In the genomic region with DNA sequence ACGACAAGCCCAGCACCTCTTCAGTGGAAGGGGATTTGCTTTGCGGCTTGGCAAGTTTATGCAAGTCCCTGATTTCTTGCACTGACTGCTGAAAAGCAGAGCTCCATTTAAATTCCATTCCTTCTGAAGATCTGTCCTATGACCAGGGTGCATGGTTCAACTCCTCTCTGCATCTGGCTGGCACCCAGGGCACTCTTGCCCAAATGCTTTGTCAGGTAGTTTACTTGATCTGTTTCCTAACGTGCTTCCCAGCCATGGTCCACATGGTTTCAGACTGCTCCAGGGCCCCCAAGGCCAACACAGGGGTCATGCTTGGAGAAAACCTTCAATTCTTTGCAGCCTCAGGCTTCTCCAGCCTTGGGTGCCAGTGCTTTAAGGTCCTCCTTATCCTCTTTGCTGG, we compare ENCODE assay signal across 20 cellular contexts. TPM values are rescaled to one million over a fixed set of nuclear protein-coding genes. Genes with fewer than 3 reads are reported as not detected.
DNase-seq lines count a peak whose midpoint lies in the region; ATAC-seq, FAIRE-seq and TF ChIP-seq lines count a peak whose summit lies in the region.
"Had no signal": no experiment of that assay in that cellular context is flagged by ENCODE, and none has a peak within 500 bp of the region (broad histone marks: within the 10 kb centered on the region; RNA-seq: fewer than 3 reads in every experiment).

No MANE protein-coding gene starts in this region.

- H3K9me3 ChIP-seq in body of pancreas (no peaks in the 10 kb centered on the region), HepG2 (ENCODE audit: low read length) (no peaks in the 10 kb centered on the region), pancreas (no peaks in the 10 kb centered on the region), small intestine (ENCODE audit: control insufficient read depth, low read depth) (no peaks in the 10 kb centered on the region)
- H3K9me3 ChIP-seq in effector memory CD4-positive, alpha-beta T cell (ENCODE audit: control insufficient read depth, low read length) = no peaks in the 10 kb centered on the region
- H3K9me3 ChIP-seq: BLaER1 had no signal

- intact Hi-C loops in body of pancreas (cut with DNase I) = no loop called here
- intact Hi-C loops in HepG2 (cut with micrococcal nuclease; ENCODE audit: unreplicated experiment) = no loop called here
- intact Hi-C loops in pancreas (cut with DNase I) = no loop called here

- 40 to 80% methylated on average over 3 of the region's 3 CpGs for WGBS in body of pancreas, 2 donors
- 34% methylated on average over 3 of the region's 3 CpGs for WGBS in HepG2 (ENCODE audit: low lambda C conversion rate)
- 45 to 63% methylated on average over 3 of the region's 3 CpGs for WGBS in pancreas, 2 donors
- WGBS in small intestine, 3 donors = 36 to 47% (median 38%) methylated on average over 3 of the region's 3 CpGs

- no TSS peak for BruUV-seq in HepG2 (replicated peaks; lab: Mats Ljungman, UMichigan)

- TF ChIP-seq POLR2A in body of pancreas (IDR thresholded peaks at IDR 0.05) (no peak), HepG2 (IDR thresholded peaks at IDR 0.05; ENCODE audit: insufficient read depth in 1 of 2, low read depth in 2 of 2, low read length in 2 of 2) (no peak)

- H3K27ac ChIP-seq in body of pancreas = peak overlapping the region in 3 of 4 donors; percentile 57 to 81 (median 74)
- H3K27ac ChIP-seq in HepG2 (ENCODE audit: extremely low read length, insufficient read depth, low read length) = peak overlapping the region; percentile 41
- peak overlapping the region; percentile 67 to 82 (median 72) for H3K27ac ChIP-seq in pancreas
- no peak overlapping the region for H3K27ac ChIP-seq in small intestine (ENCODE audit: low read depth in 1 of 2, low read length in 1 of 2)
- no peak overlapping the region for H3K27ac ChIP-seq in effector memory CD4-positive, alpha-beta T cell (ENCODE audit: insufficient read depth, low read length, poor library complexity, severe bottlenecking)
- H3K27ac ChIP-seq: BLaER1, GM23248 had no signal

- peaks cover 23% of the 10 kb centered on the region for H3K4me1 ChIP-seq in body of pancreas
- H3K4me1 ChIP-seq in HepG2 (ENCODE audit: insufficient read depth, low read length) = peaks cover 45% of the 10 kb centered on the region
- peaks cover 0 to 18% (median 5%) of the 10 kb centered on the region in 3 donors for H3K4me1 ChIP-seq in pancreas
- H3K4me1 ChIP-seq in small intestine (ENCODE audit: control insufficient read depth in 2 of 2, insufficient read depth in 1 of 2, low read depth in 1 of 2, low read length in 1 of 2) = peaks cover 0 to 3% of the 10 kb centered on the region in 2 donors
- H3K4me1 ChIP-seq in effector memory CD4-positive, alpha-beta T cell (ENCODE audit: control insufficient read depth, insufficient read depth, low read length, poor library complexity, severe bottlenecking) = no peaks in the 10 kb centered on the region

- H3K36me3 ChIP-seq in body of pancreas (replicated peaks in 1 of 2; ENCODE audit: insufficient read depth in 1 of 2, low read depth in 2 of 2) (no peaks in the 10 kb centered on the region), HepG2 (replicated peaks in 1 of 2; ENCODE audit: control insufficient read depth in 1 of 2, insufficient read depth in 2 of 2, low read length in 2 of 2) (no peaks in the 10 kb centered on the region), pancreas (no peaks in the 10 kb centered on the region), small intestine (ENCODE audit: control insufficient read depth in 2 of 2, insufficient read depth in 2 of 2, low read length in 2 of 2) (no peaks in the 10 kb centered on the region), H7 (replicated peaks; ENCODE audit: control insufficient read depth, insufficient read depth, low read length) (no peaks in the 10 kb centered on the region)
- no peaks in the 10 kb centered on the region for H3K36me3 ChIP-seq in effector memory CD4-positive, alpha-beta T cell (ENCODE audit: control insufficient read depth, insufficient read depth, low read length)

- no peak for TF ChIP-seq CTCF in body of pancreas (IDR thresholded peaks at IDR 0.05)
- TF ChIP-seq CTCF in HepG2 (CRISPR knock-in tag; IDR thresholded peaks at IDR 0.05) = no peak
- TF ChIP-seq CTCF in pancreas (IDR thresholded peaks at IDR 0.05) = no peak

- no peak for DNase-seq in body of pancreas
- DNase-seq in HepG2 (ENCODE audit: low spot score) = peak; percentile 46
- DNase-seq in pancreas = no peak
- peak; percentile 28 for DNase-seq in small intestine
- no peak for DNase-seq in NCI-H2029 treated with DMSO at 0.1 percent for 48 hours (lab: John Stamatoyannopoulos, UW)
- DNase-seq in H7 = no peak
- DNase-seq in effector memory CD4-positive, alpha-beta T cell = no peak
- DNase-seq: 8988T; CD4-positive, alpha-beta memory T cell; DMS153; GM23248; HCEC 1CT had no signal

- TF ChIP-seq EP300 in HepG2 (IDR thresholded peaks at IDR 0.05; ENCODE audit: low read depth in 2 of 2, low read length in 2 of 2) (no peak), HepG2 (CRISPR knock-in tag; IDR thresholded peaks at IDR 0.05; ENCODE audit: borderline replicate concordance) (no peak)

- no peak overlapping the region for H2AFZ ChIP-seq in HepG2 (ENCODE audit: low read length)
- H2AFZ ChIP-seq: GM23248 had no signal

- ATAC-seq in body of pancreas (no peak), HepG2 (peak; percentile 46), pancreas (no peak)
- ATAC-seq: GM12878 had no signal

- FAIRE-seq in HepG2 (lab: Jason Lieb, UNC) = no peak
- no peak for FAIRE-seq in pancreas (lab: Jason Lieb, UNC)
- no peak for FAIRE-seq in small intestine (lab: Jason Lieb, UNC)
- FAIRE-seq: GM12878, GM19239 had no signal

- TF ChIP-seq RAD21 in HepG2 (CRISPR knock-in tag; IDR thresholded peaks at IDR 0.05) = no peak

- CTCF ChIA-PET in HepG2 (lab: Yijun Ruan, JAX; ENCODE audit: low intra/inter-chr PET ratio, low total read pairs) = no interaction called here

- in situ Hi-C loops in HepG2 (cut with HindIII; ENCODE audit: extremely low pct_ligation_motif_present, low pct_unique_long_range_greater_than_20kb) = no loop called here

- POLR2A ChIA-PET in HepG2 (lab: Yijun Ruan, JAX) = interaction anchor here (1.1 to 1.6 kb wide), 2 partner anchors 11 to 26 kb away, joined by 3 to 9 read pairs; partner anchors contain the start of gene HP

- H3K27me3 ChIP-seq in body of pancreas (no peaks in the 10 kb centered on the region), HepG2 (ENCODE audit: control insufficient read depth in 1 of 2, insufficient read depth in 2 of 2, low read length in 2 of 2) (no peaks in the 10 kb centered on the region), pancreas (no peaks in the 10 kb centered on the region), small intestine (ENCODE audit: control insufficient read depth in 2 of 2, insufficient read depth in 2 of 2, low read length in 2 of 2) (no peaks in the 10 kb centered on the region), H7 (ENCODE audit: control insufficient read depth, insufficient read depth, low read length) (no peaks in the 10 kb centered on the region)
- no peaks in the 10 kb centered on the region for H3K27me3 ChIP-seq in effector memory CD4-positive, alpha-beta T cell (replicated peaks; ENCODE audit: control insufficient read depth, insufficient read depth, low read length, poor library complexity, severe bottlenecking)
- H3K27me3 ChIP-seq: BLaER1 had no signal

- H3K79me2 ChIP-seq in HepG2 (ENCODE audit: insufficient read depth, low read length) = no peaks in the 10 kb centered on the region

- no peak overlapping the region for H3K9ac ChIP-seq in HepG2 (ENCODE audit: insufficient read depth, low read depth, low read length)
- H3K9ac ChIP-seq: BLaER1, GM23248 had no signal

- no peak overlapping the region for H3K4me3 ChIP-seq in body of pancreas
- H3K4me3 ChIP-seq in HepG2 (replicated peaks in 1 of 3; ENCODE audit: insufficient read depth in 1 of 3, low read depth in 2 of 3, low read length in 3 of 3) = no peak overlapping the region
- H3K4me3 ChIP-seq in pancreas = no peak overlapping the region
- no peak overlapping the region for H3K4me3 ChIP-seq in small intestine (ENCODE audit: low read depth in 1 of 2, low read length in 2 of 2)
- no peak overlapping the region for H3K4me3 ChIP-seq in H7 (ENCODE audit: insufficient read depth, low read depth, low read length)
- H3K4me3 ChIP-seq in effector memory CD4-positive, alpha-beta T cell (ENCODE audit: insufficient read depth, low read depth, low read length, poor library complexity, severe bottlenecking) = no peak overlapping the region
- H3K4me3 ChIP-seq: BLaER1, GM12878, GM23248 had no signal

- H3K4me2 ChIP-seq in HepG2 (ENCODE audit: low read depth, low read length) = peak overlapping the region; percentile 1; the same call in 1 of the 2 replicates

- H4K20me1 ChIP-seq in HepG2 (ENCODE audit: insufficient read depth, low read length) = no peaks in the 10 kb centered on the region
- H4K20me1 ChIP-seq: BLaER1 had no signal

RNA-seq across cellular contexts. Expression of gene HP, which starts 11.2 kb away (rescaled TPM):
- total RNA-seq in body of pancreas (10 to 100 TPM in 1 of 2 donors, 1 to 10 TPM in 1; 3.6 to 15.5 TPM), HepG2 (2016; rRNA removed; fragmentation: Illumina TruSeq; extraction: Trizol) (204 and 387 TPM in 2 replicates), pancreas (10 to 100 TPM in 1 of 6 donors, 1 to 10 TPM in 2, under 1 TPM in 3; 0.08 to 22.5 (median 0.92) TPM)
- 101 and 104 TPM in 2 replicates for total RNA-seq in HepG2 (2016; cell fraction: cytosol; rRNA removed; fragmentation: Illumina TruSeq; extraction: Trizol; ENCODE audit: low read depth)
- total RNA-seq in HepG2 (2016; cell fraction: insoluble cytoplasmic fraction; rRNA removed; fragmentation: Illumina TruSeq; extraction: Trizol) = 212 and 406 TPM in 2 replicates
- 87.2 and 95.2 TPM in 2 replicates for total RNA-seq in HepG2 (2016; cell fraction: membrane; rRNA removed; fragmentation: Illumina TruSeq; extraction: Trizol)
- total RNA-seq in HepG2 (2016; cell fraction: nucleus; rRNA removed; fragmentation: Illumina TruSeq; extraction: Trizol) = 285 and 296 TPM in 2 replicates
- polyA plus RNA-seq in HepG2 (2011; rRNA removed) (524 and 697 TPM in 2 replicates), pancreas (10 to 100 TPM in 1 of 2 donors, 1 to 10 TPM in 1; 1.5 to 43.5 TPM), small intestine (10 to 100 TPM in 1 of 3 donors, 1 to 10 TPM in 2; 1.4 to 15.2 (median 4.5) TPM)
- polyA plus RNA-seq in HepG2 (2011; cell fraction: cytosol; rRNA removed) = 453 and 910 TPM in 2 replicates
- 156 and 249 TPM in 2 replicates for polyA plus RNA-seq in HepG2 (2011; cell fraction: nucleus; rRNA removed)
- 146 and 552 TPM in 2 replicates for polyA plus RNA-seq in HepG2 (2012)
- 90.8 and 96.3 TPM in 2 replicates for polyA plus RNA-seq in HepG2 (2016; cell fraction: cytosol; fragmentation: Illumina TruSeq; extraction: Trizol; ENCODE audit: low read depth)
- polyA plus RNA-seq in HepG2 (2016; cell fraction: insoluble cytoplasmic fraction; fragmentation: Illumina TruSeq; extraction: Trizol; ENCODE audit: low read depth) = 197 and 222 TPM in 2 replicates
- polyA plus RNA-seq in HepG2 (2016; cell fraction: membrane; fragmentation: Illumina TruSeq; extraction: Trizol; ENCODE audit: low read depth) = 71.5 and 78.8 TPM in 2 replicates
- polyA plus RNA-seq in HepG2 (2016; cell fraction: nucleus; fragmentation: Illumina TruSeq; extraction: Trizol; ENCODE audit: insufficient read depth, low read depth) = 495 and 512 TPM in 2 replicates
- 0.77 and 754 TPM in 2 replicates for polyA minus RNA-seq in HepG2 (2011; rRNA and poly(A)+ RNA removed; ENCODE audit: low replicate concordance)
- polyA minus RNA-seq in HepG2 (2011; cell fraction: cytosol; rRNA and poly(A)+ RNA removed) = 250 and 368 TPM in 2 replicates
- polyA minus RNA-seq in HepG2 (2011; cell fraction: nucleus; rRNA and poly(A)+ RNA removed) = 79.4 and 147 TPM in 2 replicates
- 1.6 and 9.8 TPM in 2 replicates for total RNA-seq in H7 (2014; rRNA removed; shearing (Covaris generic))
- total RNA-seq: A673; CD4-positive, alpha-beta memory T cell; GM23248; HT-29 had no signal
- polyA plus RNA-seq: AG04450; CD4-positive, alpha-beta memory T cell; GM12878; GM23248 had no signal

RNA-seq across cellular contexts. Expression of gene HPR, which starts 20.0 kb away (rescaled TPM):
- total RNA-seq in body of pancreas (not detected), HepG2 (2016; rRNA removed; fragmentation: Illumina TruSeq; extraction: Trizol) (29.5 and 50.5 TPM in 2 replicates), pancreas (not detected)
- 12.5 and 12.9 TPM in 2 replicates for total RNA-seq in HepG2 (2016; cell fraction: cytosol; rRNA removed; fragmentation: Illumina TruSeq; extraction: Trizol; ENCODE audit: low read depth)
- total RNA-seq in HepG2 (2016; cell fraction: insoluble cytoplasmic fraction; rRNA removed; fragmentation: Illumina TruSeq; extraction: Trizol) = 30.8 and 52.5 TPM in 2 replicates
- 17.8 and 19.1 TPM in 2 replicates for total RNA-seq in HepG2 (2016; cell fraction: membrane; rRNA removed; fragmentation: Illumina TruSeq; extraction: Trizol)
- total RNA-seq in HepG2 (2016; cell fraction: nucleus; rRNA removed; fragmentation: Illumina TruSeq; extraction: Trizol) = 41.5 and 48.6 TPM in 2 replicates
- polyA plus RNA-seq in HepG2 (2011; rRNA removed) (107 and 123 TPM in 2 replicates), pancreas (1 to 10 TPM in 1 of 2 donors, under 1 TPM in 1; 0.85 to 1.2 TPM), small intestine (1 to 10 TPM in 2 of 3 donors, not detected in 1; 1.1 to 1.9 TPM)
- polyA plus RNA-seq in HepG2 (2011; cell fraction: cytosol; rRNA removed) = 94.0 and 130 TPM in 2 replicates
- polyA plus RNA-seq in HepG2 (2011; cell fraction: nucleus; rRNA removed) = 62.2 and 82.7 TPM in 2 replicates
- polyA plus RNA-seq in HepG2 (2012) = 33.5 and 49.7 TPM in 2 replicates
- polyA plus RNA-seq in HepG2 (2016; cell fraction: cytosol; fragmentation: Illumina TruSeq; extraction: Trizol; ENCODE audit: low read depth) = 10.7 and 12.1 TPM in 2 replicates
- 25.0 and 25.5 TPM in 2 replicates for polyA plus RNA-seq in HepG2 (2016; cell fraction: insoluble cytoplasmic fraction; fragmentation: Illumina TruSeq; extraction: Trizol; ENCODE audit: low read depth)
- polyA plus RNA-seq in HepG2 (2016; cell fraction: membrane; fragmentation: Illumina TruSeq; extraction: Trizol; ENCODE audit: low read depth) = 10.2 and 13.0 TPM in 2 replicates
- polyA plus RNA-seq in HepG2 (2016; cell fraction: nucleus; fragmentation: Illumina TruSeq; extraction: Trizol; ENCODE audit: insufficient read depth, low read depth) = 77.3 and 85.6 TPM in 2 replicates
- polyA minus RNA-seq in HepG2 (2011; rRNA and poly(A)+ RNA removed; ENCODE audit: low replicate concordance) = 45.3 TPM in 1 of 2 replicates, not detected in the other
- polyA minus RNA-seq in HepG2 (2011; cell fraction: cytosol; rRNA and poly(A)+ RNA removed) = 27.7 and 38.2 TPM in 2 replicates
- polyA minus RNA-seq in HepG2 (2011; cell fraction: nucleus; rRNA and poly(A)+ RNA removed) = 22.4 and 28.3 TPM in 2 replicates
- not detected in 2 replicates for total RNA-seq in H7 (2014; rRNA removed; shearing (Covaris generic))
- total RNA-seq: A673; CD4-positive, alpha-beta memory T cell; GM12878; GM23248; H4; HT-29 had no signal
- polyA plus RNA-seq: AG04450; CD14-positive monocyte; CD4-positive, alpha-beta memory T cell; GM23248 had no signal

RNA-seq across cellular contexts. Expression of gene DHODH, which starts 34.5 kb away (rescaled TPM):
- 1 to 10 TPM; 4.4 to 5.3 TPM for total RNA-seq in body of pancreas
- total RNA-seq in HepG2 (2016; rRNA removed; fragmentation: Illumina TruSeq; extraction: Trizol) = 12.7 and 16.4 TPM in 2 replicates
- 2.8 and 3.5 TPM in 2 replicates for total RNA-seq in HepG2 (2016; cell fraction: cytosol; rRNA removed; fragmentation: Illumina TruSeq; extraction: Trizol; ENCODE audit: low read depth)
- 7.2 and 17.7 TPM in 2 replicates for total RNA-seq in HepG2 (2016; cell fraction: insoluble cytoplasmic fraction; rRNA removed; fragmentation: Illumina TruSeq; extraction: Trizol)
- total RNA-seq in HepG2 (2016; cell fraction: membrane; rRNA removed; fragmentation: Illumina TruSeq; extraction: Trizol) = 6.4 and 6.5 TPM in 2 replicates
- 15.5 and 21.3 TPM in 2 replicates for total RNA-seq in HepG2 (2016; cell fraction: nucleus; rRNA removed; fragmentation: Illumina TruSeq; extraction: Trizol)
- 9.7 and 10.7 TPM in 2 replicates for polyA plus RNA-seq in HepG2 (2011; rRNA removed)
- polyA plus RNA-seq in HepG2 (2011; cell fraction: cytosol; rRNA removed) = 9.2 and 11.3 TPM in 2 replicates
- polyA plus RNA-seq in HepG2 (2011; cell fraction: nucleus; rRNA removed) = 9.2 and 9.3 TPM in 2 replicates
- polyA plus RNA-seq in HepG2 (2012) = 8.3 and 11.2 TPM in 2 replicates
- polyA plus RNA-seq in HepG2 (2016; cell fraction: cytosol; fragmentation: Illumina TruSeq; extraction: Trizol; ENCODE audit: low read depth) = 3.0 and 3.1 TPM in 2 replicates
- 8.7 and 9.3 TPM in 2 replicates for polyA plus RNA-seq in HepG2 (2016; cell fraction: insoluble cytoplasmic fraction; fragmentation: Illumina TruSeq; extraction: Trizol; ENCODE audit: low read depth)
- polyA plus RNA-seq in HepG2 (2016; cell fraction: membrane; fragmentation: Illumina TruSeq; extraction: Trizol; ENCODE audit: low read depth) = 3.3 and 4.6 TPM in 2 replicates
- 19.3 and 27.3 TPM in 2 replicates for polyA plus RNA-seq in HepG2 (2016; cell fraction: nucleus; fragmentation: Illumina TruSeq; extraction: Trizol; ENCODE audit: insufficient read depth, low read depth)
- 7.9 and 10.5 TPM in 2 replicates for polyA minus RNA-seq in HepG2 (2011; rRNA and poly(A)+ RNA removed; ENCODE audit: low replicate concordance)
- polyA minus RNA-seq in HepG2 (2011; cell fraction: cytosol; rRNA and poly(A)+ RNA removed) = 4.6 and 5.8 TPM in 2 replicates
- 8.2 and 11.4 TPM in 2 replicates for polyA minus RNA-seq in HepG2 (2011; cell fraction: nucleus; rRNA and poly(A)+ RNA removed)
- 1 to 10 TPM; 2.2 to 5.2 (median 4.0) TPM for total RNA-seq in pancreas
- 1 to 10 TPM; 4.2 to 4.6 TPM for polyA plus RNA-seq in pancreas
- polyA plus RNA-seq in small intestine = 1 to 10 TPM; 1.1 to 8.3 (median 2.2) TPM
- 21.8 and 22.4 TPM in 2 replicates for total RNA-seq in H7 (2014; rRNA removed; shearing (Covaris generic))

RNA-seq across cellular contexts. Expression of gene PKD1L3, which starts 42.9 kb away (rescaled TPM):
- total RNA-seq in body of pancreas (not detected), HepG2 (2016; rRNA removed; fragmentation: Illumina TruSeq; extraction: Trizol) (0.02 TPM in 1 of 2 replicates, not detected in the other), pancreas (under 1 TPM in 3 of 6 donors, not detected in 3; 0.03 to 0.06 (median 0.03) TPM)
- not detected in 2 replicates for total RNA-seq in HepG2 (2016; cell fraction: cytosol; rRNA removed; fragmentation: Illumina TruSeq; extraction: Trizol; ENCODE audit: low read depth)
- 0.02 TPM in 1 of 2 replicates, not detected in the other for total RNA-seq in HepG2 (2016; cell fraction: insoluble cytoplasmic fraction; rRNA removed; fragmentation: Illumina TruSeq; extraction: Trizol)
- 0.03 TPM in 1 of 2 replicates, not detected in the other for total RNA-seq in HepG2 (2016; cell fraction: membrane; rRNA removed; fragmentation: Illumina TruSeq; extraction: Trizol)
- 0.06 TPM in 1 of 2 replicates, not detected in the other for total RNA-seq in HepG2 (2016; cell fraction: nucleus; rRNA removed; fragmentation: Illumina TruSeq; extraction: Trizol)
- polyA plus RNA-seq in HepG2 (2011; rRNA removed) (0.01 TPM in 1 of 2 replicates, not detected in the other), pancreas (under 1 TPM in 1 of 2 donors, not detected in 1; 0.08 TPM), small intestine (under 1 TPM in 2 of 3 donors, not detected in 1; 0.27 to 0.30 TPM)
- polyA plus RNA-seq in HepG2 (2011; cell fraction: cytosol; rRNA removed) = 0.01 TPM in 1 of 2 replicates, not detected in the other
- not detected in 2 replicates for polyA plus RNA-seq in HepG2 (2011; cell fraction: nucleus; rRNA removed)
- 0.03 TPM in 2 replicates for polyA plus RNA-seq in HepG2 (2012)
- not detected in 2 replicates for polyA plus RNA-seq in HepG2 (2016; cell fraction: cytosol; fragmentation: Illumina TruSeq; extraction: Trizol; ENCODE audit: low read depth)
- polyA plus RNA-seq in HepG2 (2016; cell fraction: insoluble cytoplasmic fraction; fragmentation: Illumina TruSeq; extraction: Trizol; ENCODE audit: low read depth) = not detected in 2 replicates
- not detected in 2 replicates for polyA plus RNA-seq in HepG2 (2016; cell fraction: membrane; fragmentation: Illumina TruSeq; extraction: Trizol; ENCODE audit: low read depth)
- polyA plus RNA-seq in HepG2 (2016; cell fraction: nucleus; fragmentation: Illumina TruSeq; extraction: Trizol; ENCODE audit: insufficient read depth, low read depth) = not detected in 2 replicates
- polyA minus RNA-seq in HepG2 (2011; rRNA and poly(A)+ RNA removed; ENCODE audit: low replicate concordance) = not detected in 2 replicates
- polyA minus RNA-seq in HepG2 (2011; cell fraction: cytosol; rRNA and poly(A)+ RNA removed) = not detected in 2 replicates
- polyA minus RNA-seq in HepG2 (2011; cell fraction: nucleus; rRNA and poly(A)+ RNA removed) = not detected in 2 replicates
- 0.03 TPM in 1 of 2 replicates, not detected in the other for total RNA-seq in H7 (2014; rRNA removed; shearing (Covaris generic))
- total RNA-seq: A673; CD4-positive, alpha-beta memory T cell; GM23248; H4; HT-29 had no signal
- polyA plus RNA-seq: AG04450; CD14-positive monocyte; CD4-positive, alpha-beta memory T cell; GM23248 had no signal

RNA-seq across cellular contexts. Expression of gene TXNL4B, which starts 50.4 kb away (rescaled TPM):
- total RNA-seq in body of pancreas (1 to 10 TPM; 5.4 to 7.3 TPM), HepG2 (2016; rRNA removed; fragmentation: Illumina TruSeq; extraction: Trizol) (18.3 and 24.4 TPM in 2 replicates), pancreas (1 to 10 TPM; 5.3 to 9.6 (median 6.9) TPM)
- total RNA-seq in HepG2 (2016; cell fraction: cytosol; rRNA removed; fragmentation: Illumina TruSeq; extraction: Trizol; ENCODE audit: low read depth) = 9.5 and 11.8 TPM in 2 replicates
- 18.8 and 30.9 TPM in 2 replicates for total RNA-seq in HepG2 (2016; cell fraction: insoluble cytoplasmic fraction; rRNA removed; fragmentation: Illumina TruSeq; extraction: Trizol)
- 8.7 and 9.5 TPM in 2 replicates for total RNA-seq in HepG2 (2016; cell fraction: membrane; rRNA removed; fragmentation: Illumina TruSeq; extraction: Trizol)
- total RNA-seq in HepG2 (2016; cell fraction: nucleus; rRNA removed; fragmentation: Illumina TruSeq; extraction: Trizol) = 9.0 and 14.7 TPM in 2 replicates
- polyA plus RNA-seq in HepG2 (2011; rRNA removed) (14.5 and 17.4 TPM in 2 replicates), pancreas (1 to 10 TPM; 5.7 to 7.2 TPM), small intestine (10 to 100 TPM; 11.3 to 12.3 (median 12.0) TPM)
- polyA plus RNA-seq in HepG2 (2011; cell fraction: cytosol; rRNA removed) = 11.2 and 14.4 TPM in 2 replicates
- polyA plus RNA-seq in HepG2 (2011; cell fraction: nucleus; rRNA removed) = 7.1 and 10.1 TPM in 2 replicates
- 11.4 and 16.0 TPM in 2 replicates for polyA plus RNA-seq in HepG2 (2012)
- 3.8 and 4.9 TPM in 2 replicates for polyA plus RNA-seq in HepG2 (2016; cell fraction: cytosol; fragmentation: Illumina TruSeq; extraction: Trizol; ENCODE audit: low read depth)
- 23.9 and 29.5 TPM in 2 replicates for polyA plus RNA-seq in HepG2 (2016; cell fraction: insoluble cytoplasmic fraction; fragmentation: Illumina TruSeq; extraction: Trizol; ENCODE audit: low read depth)
- polyA plus RNA-seq in HepG2 (2016; cell fraction: membrane; fragmentation: Illumina TruSeq; extraction: Trizol; ENCODE audit: low read depth) = 7.5 TPM in 2 replicates
- polyA plus RNA-seq in HepG2 (2016; cell fraction: nucleus; fragmentation: Illumina TruSeq; extraction: Trizol; ENCODE audit: insufficient read depth, low read depth) = 18.3 and 20.5 TPM in 2 replicates
- polyA minus RNA-seq in HepG2 (2011; rRNA and poly(A)+ RNA removed; ENCODE audit: low replicate concordance) = 4.6 and 8.0 TPM in 2 replicates
- 5.5 and 5.8 TPM in 2 replicates for polyA minus RNA-seq in HepG2 (2011; cell fraction: cytosol; rRNA and poly(A)+ RNA removed)
- polyA minus RNA-seq in HepG2 (2011; cell fraction: nucleus; rRNA and poly(A)+ RNA removed) = 8.6 and 11.6 TPM in 2 replicates
- 6.1 and 8.3 TPM in 2 replicates for total RNA-seq in H7 (2014; rRNA removed; shearing (Covaris generic))

Comparison
In these comparisons a context has a peak if more than half of its experiments do, and no peak if none do; other contexts are left out.
1. DNase-seq: peak in HepG2 (single experiment) and small intestine (single experiment); none in body of pancreas (0 of 4), pancreas (0 of 6), NCI-H2029 treated with DMSO at 0.1 percent for 48 hours (single experiment), H7 (single experiment) and effector memory CD4-positive, alpha-beta T cell (0 of 3).
2. H3K27ac ChIP-seq: peak in body of pancreas (3 of 4), HepG2 (single experiment) and pancreas (4 of 4); none in small intestine (0 of 2) and effector memory CD4-positive, alpha-beta T cell (single experiment).
3. RNA of gene HPR, which starts 20.0 kb away (total RNA-seq): 12.5 to 52.5 TPM in HepG2; not detected in pancreas, not detected in body of pancreas and not detected in H7; every median in the first group is over 10 times any median in the second.